ENCODE assay signal across 15 cellular contexts in genomic region chr3:178982138-178982537, GRCh38.
A peak's percentile ranks its signal among the peaks of the same experiment; 100 is the strongest.
DNase-seq lines count a peak whose midpoint lies in the region; ATAC-seq, FAIRE-seq and TF ChIP-seq lines count a peak whose summit lies in the region.
"Had no signal": no experiment of that assay in that cellular context is flagged by ENCODE, and none has a peak within 500 bp of the region (broad histone marks: within the 10 kb centered on the region; RNA-seq: fewer than 3 reads in every experiment).

No MANE protein-coding gene starts in this region.

- H3K9me3 ChIP-seq in K562 (replicated peaks; ENCODE audit: control insufficient read depth, insufficient read depth, low read depth, low read length) (no peaks in the 10 kb centered on the region), heart right ventricle (peaks cover 0 to 43% (median 3%) of the 10 kb centered on the region in 11 donors), ascending aorta (peaks cover 0 to 14% of the 10 kb centered on the region in 2 donors), OCI-LY7 (ENCODE audit: low read length) (peaks cover 5% of the 10 kb centered on the region)

- CTCF ChIA-PET in K562 (lab: Yijun Ruan, JAX; ENCODE audit: low intra/inter-chr PET ratio) (no interaction called here), OCI-LY7 (lab: Charles Lee; ENCODE audit: unreplicated experiment) (no interaction called here)

- no peaks in the 10 kb centered on the region for H3K9me1 ChIP-seq in K562 (ENCODE audit: control insufficient read depth, insufficient read depth, low read length)

- no TSS peak for BruUV-seq in K562 (replicated peaks; lab: Mats Ljungman, UMichigan)
- no TSS peak for BruUV-seq in OCI-LY7 (replicated peaks; lab: Mats Ljungman, UMichigan)

- TF ChIP-seq POLR2A in K562 (conservative IDR thresholded peaks at IDR 0.05), result no peak

- H3K9me2 ChIP-seq in OCI-LY7 (ENCODE audit: insufficient read depth, low read length), result no peaks in the 10 kb centered on the region

- H3K36me3 ChIP-seq in K562 (ENCODE audit: control insufficient read depth, insufficient read depth, low read length), result no peaks in the 10 kb centered on the region
- no peaks in the 10 kb centered on the region for H3K36me3 ChIP-seq in heart right ventricle
- H3K36me3 ChIP-seq in ascending aorta, result no peaks in the 10 kb centered on the region
- no peaks in the 10 kb centered on the region for H3K36me3 ChIP-seq in OCI-LY7 (ENCODE audit: insufficient read depth, low read length)
- H3K36me3 ChIP-seq: upper lobe of right lung had no signal

- POLR2A ChIA-PET in K562 (lab: Yijun Ruan, JAX) (no interaction called here), OCI-LY7 (lab: Charles Lee) (no interaction called here)

- H2AFZ ChIP-seq in K562 (ENCODE audit: low read depth, low read length), result no peak overlapping the region
- no peak overlapping the region for H2AFZ ChIP-seq in OCI-LY7 (ENCODE audit: low read length)
- H2AFZ ChIP-seq: GM23338, PC-9 had no signal

- no peak for DNase-seq in K562 (ENCODE audit: extremely low read depth in 1 of 4, low spot score in 3 of 4)
- no peak for DNase-seq in heart right ventricle
- DNase-seq in ascending aorta (ENCODE audit: low spot score in 2 of 2), result no peak
- DNase-seq in OCI-LY7 (ENCODE audit: low spot score), result no peak
- DNase-seq: activated CD4-positive, alpha-beta T cell treated with anti-CD3 and anti-CD28 coated beads for 4 hours; caudate nucleus; MM.1S; PC-9; stimulated activated CD4-positive, alpha-beta T cell treated with anti-CD3 and anti-CD28 coated beads, Interleukin-4, amount 100 ng/mL, for 1 hour; upper lobe of right lung had no signal

- no peak for TF ChIP-seq RAD21 in K562 (CRISPR knock-in tag; conservative IDR thresholded peaks at IDR 0.05 in 1 of 2, IDR thresholded peaks at IDR 0.05 in 1 of 2)

- WGBS in K562 (ENCODE audit: insufficient coverage, low coverage, missing lambda C conversion rate), result 6% methylated on average over 4 of the region's 4 CpGs
- 85 to 90% methylated on average over 4 of the region's 4 CpGs for WGBS in heart right ventricle, 2 donors

- H3K4me2 ChIP-seq in K562 (ENCODE audit: insufficient read depth, low read length) (no peak overlapping the region), OCI-LY7 (ENCODE audit: low read length) (no peak overlapping the region)
- H3K4me2 ChIP-seq: GM23338, PC-9 had no signal

- H3K4me1 ChIP-seq in K562 (replicated peaks in 1 of 2; ENCODE audit: control insufficient read depth in 2 of 2, insufficient read depth in 2 of 2, low read length in 2 of 2) (no peaks in the 10 kb centered on the region), heart right ventricle (no peaks in the 10 kb centered on the region), ascending aorta (no peaks in the 10 kb centered on the region), OCI-LY7 (ENCODE audit: insufficient read depth, low read length, poor library complexity, severe bottlenecking) (no peaks in the 10 kb centered on the region)
- H3K4me1 ChIP-seq: upper lobe of right lung had no signal

- no peak for FAIRE-seq in K562 (lab: Jason Lieb, UNC)

- no peak for TF ChIP-seq EP300 in K562 (IDR thresholded peaks at IDR 0.05; ENCODE audit: low read length)

- TF ChIP-seq CTCF in K562 (IDR thresholded peaks at IDR 0.05 in 2 of 3, conservative IDR thresholded peaks at IDR 0.05 in 1 of 3; ENCODE audit: insufficient read depth in 2 of 3, low read depth in 1 of 3, low read length in 3 of 3) (no peak), heart right ventricle (IDR thresholded peaks at IDR 0.05) (no peak), ascending aorta (IDR thresholded peaks at IDR 0.05) (no peak), OCI-LY7 (conservative IDR thresholded peaks at IDR 0.05; ENCODE audit: low read length) (no peak)

- ATAC-seq in GM18499 (IDR thresholded peaks at IDR 0.05; ENCODE audit: insufficient read depth, unreplicated experiment) (peak; percentile 90), GM21381 (IDR thresholded peaks at IDR 0.05; ENCODE audit: unreplicated experiment) (peak; percentile 95), HG03175 (IDR thresholded peaks at IDR 0.05; ENCODE audit: unreplicated experiment) (peak; percentile 66), K562 (peak; percentile 43; the same call in 1 of the 3 replicates), heart right ventricle (no peak), GM21723 (IDR thresholded peaks at IDR 0.05; ENCODE audit: unreplicated experiment) (no peak)
- ATAC-seq: GM23338, upper lobe of right lung had no signal

- in situ Hi-C loops in K562 (cut with MboI), result no loop called here

- H4K20me1 ChIP-seq in K562 (replicated peaks; ENCODE audit: control insufficient read depth, insufficient read depth, low read length) (no peaks in the 10 kb centered on the region), OCI-LY7 (ENCODE audit: insufficient read depth, low read length) (no peaks in the 10 kb centered on the region)

- H3K27ac ChIP-seq in K562 (ENCODE audit: extremely low read depth, low read depth, low read length), result no peak overlapping the region
- no peak overlapping the region for H3K27ac ChIP-seq in heart right ventricle
- no peak overlapping the region for H3K27ac ChIP-seq in ascending aorta
- H3K27ac ChIP-seq in OCI-LY7 (ENCODE audit: low read depth, low read length, poor library complexity, severe bottlenecking), result no peak overlapping the region
- H3K27ac ChIP-seq: PC-9, upper lobe of right lung had no signal

- H3K27me3 ChIP-seq in K562 (ENCODE audit: control insufficient read depth in 2 of 2, insufficient read depth in 2 of 2, low read length in 2 of 2) (no peaks in the 10 kb centered on the region), heart right ventricle (no peaks in the 10 kb centered on the region), ascending aorta (no peaks in the 10 kb centered on the region)
- H3K27me3 ChIP-seq: upper lobe of right lung had no signal

- no peak overlapping the region for H3K4me3 ChIP-seq in K562
- H3K4me3 ChIP-seq in heart right ventricle, result no peak overlapping the region
- H3K4me3 ChIP-seq in ascending aorta, result no peak overlapping the region
- H3K4me3 ChIP-seq in OCI-LY7 (ENCODE audit: low read depth, low read length, poor library complexity, severe bottlenecking), result no peak overlapping the region
- H3K4me3 ChIP-seq: GM23338, PC-9, upper lobe of right lung had no signal

- intact Hi-C loops in K562 (cut with micrococcal nuclease) (no loop called here), heart right ventricle (cut with DNase I) (no loop called here), ascending aorta (cut with DNase I) (no loop called here), OCI-LY7 (cut with micrococcal nuclease; ENCODE audit: unreplicated experiment) (no loop called here)

- no peaks in the 10 kb centered on the region for H3K79me2 ChIP-seq in K562 (ENCODE audit: control insufficient read depth, insufficient read depth, low read length)
- H3K79me2 ChIP-seq in OCI-LY7 (ENCODE audit: insufficient read depth, low read depth, low read length), result no peaks in the 10 kb centered on the region

- H3K9ac ChIP-seq in K562 (ENCODE audit: insufficient read depth in 1 of 2, low read depth in 2 of 2, low read length in 2 of 2), result no peak overlapping the region

TF ChIP-seq in K562, 482 proteins besides CTCF, POLR2A, EP300 and RAD21:
- TF ChIP-seq CBX8 (IDR thresholded peaks at IDR 0.05; ENCODE audit: borderline replicate concordance, extremely low read depth, low read depth, low read length, poor library complexity, severe bottlenecking), result no peak
- TF ChIP-seq GMEB1 (CRISPR knock-in tag; IDR thresholded peaks at IDR 0.05), result no peak
- peak; percentile 28; the same call in 1 of the 2 replicates for TF ChIP-seq ZNF316 (IDR thresholded peaks at IDR 0.05)
- TF ChIP-seq TRIM24 (IDR thresholded peaks at IDR 0.05), result peak in 1 of 2 experiments; percentile 33; a peak in 1 of 4 replicates
- TF ChIP-seq EWSR1 (IDR thresholded peaks at IDR 0.05; ENCODE audit: borderline replicate concordance, low read depth, partially characterized antibody), result no peak
- no peak for TF ChIP-seq ATF1 (CRISPR knock-in tag; IDR thresholded peaks at IDR 0.05)
- TF ChIP-seq ATF1 (tag; IDR thresholded peaks at IDR 0.05), result peak; percentile 25; the same call in 1 of the 2 replicates
- TF ChIP-seq CREM (IDR thresholded peaks at IDR 0.05; ENCODE audit: low read depth), result 0 out of 2 replicates have a peak, but pooled peaks have one; percentile 18
- no peak for TF ChIP-seq CEBPG (CRISPR knock-in tag; IDR thresholded peaks at IDR 0.05)
- TF ChIP-seq CEBPG (tag; conservative IDR thresholded peaks at IDR 0.05 in 1 of 2, IDR thresholded peaks at IDR 0.05 in 1 of 2), result peak in 1 of 2 experiments; percentile 75; a peak in 2 of 4 replicates
- no peak for TF ChIP-seq ZNF232 (CRISPR knock-in tag; IDR thresholded peaks at IDR 0.05)
- no peak for TF ChIP-seq KAT2B (IDR thresholded peaks at IDR 0.05; ENCODE audit: low read depth, low read length)
- TF ChIP-seq SMC3 (conservative IDR thresholded peaks at IDR 0.05; ENCODE audit: insufficient read depth, low read depth, low read length), result no peak
- TF ChIP-seq NFE2 (IDR thresholded peaks at IDR 0.05; ENCODE audit: low read depth), result peak; percentile 14; the same call in 1 of the 2 replicates
- TF ChIP-seq C11orf30 (IDR thresholded peaks at IDR 0.05; ENCODE audit: low read depth), result 0 out of 2 replicates have a peak, but pooled peaks have one; percentile 16

Comparison
In these comparisons a context has a peak if more than half of its experiments do, and no peak if none do; other contexts are left out.
1. ATAC-seq: peak in GM18499 (single experiment), GM21381 (single experiment), HG03175 (single experiment) and K562 (single experiment); none in heart right ventricle (0 of 8) and GM21723 (single experiment).